ENCODE assay signal across 9 cellular contexts in genomic region chr7:30252885-30253795, GRCh38. TPM values are rescaled to one million over a fixed set of nuclear protein-coding genes. Genes with fewer than 3 reads are reported as not detected.
A peak's percentile ranks its signal among the peaks of the same experiment; 100 is the strongest.
DNase-seq lines count a peak whose midpoint lies in the region; ATAC-seq and TF ChIP-seq lines count a peak whose summit lies in the region.
"Had no signal": no experiment of that assay in that cellular context is flagged by ENCODE, and none has a peak within 500 bp of the region (broad histone marks: within the 10 kb centered on the region; RNA-seq: fewer than 3 reads in every experiment).

No MANE protein-coding gene starts in this region.

- no peak overlapping the region for H3K4me3 ChIP-seq in gastrocnemius medialis

- peaks cover 21 to 28% of the 10 kb centered on the region in 2 donors for H3K4me1 ChIP-seq in gastrocnemius medialis

- TF ChIP-seq CTCF in gastrocnemius medialis (IDR thresholded peaks at IDR 0.05 in 4 of 5, conservative IDR thresholded peaks at IDR 0.05 in 1 of 5) = no peak

- H3K36me3 ChIP-seq in gastrocnemius medialis = no peaks in the 10 kb centered on the region

- no peaks in the 10 kb centered on the region for H3K27me3 ChIP-seq in gastrocnemius medialis

- TF ChIP-seq POLR2A in gastrocnemius medialis (IDR thresholded peaks at IDR 0.05) = no peak

- intact Hi-C loops in gastrocnemius medialis (cut with DNase I; ENCODE audit: low total_unique reads) = no loop called here

- H3K9me3 ChIP-seq in gastrocnemius medialis = no peaks in the 10 kb centered on the region

- peak in 69 of 76 experiments; percentile 4 to 76 (median 54) for DNase-seq in HUDEP-2 (lab: John Stamatoyannopoulos, UW; ENCODE audit: unreplicated experiment in 76 of 76)
- DNase-seq in RPMI7951 (ENCODE audit: low read depth) = peak; percentile 77
- peak; percentile 85 for DNase-seq in glomerular visceral epithelial cell (ENCODE audit: extremely low spot score)
- peak; percentile 22 to 64 for DNase-seq in gastrocnemius medialis
- DNase-seq in amniotic stem cell (lab: John Stamatoyannopoulos, UW) = no peak
- no peak for DNase-seq in activated CD8-positive, alpha-beta memory T cell treated with anti-CD3 and anti-CD28 coated beads for 24 hours
- no peak for DNase-seq in T-helper 2 cell
- DNase-seq: activated T-cell treated with anti-CD3 and anti-CD28 coated beads, Interleukin-2, amount 50 U/mL, for 4 hours had no signal

- in situ Hi-C loops in gastrocnemius medialis (cut with MboI; ENCODE audit: low sequenced_read_pairs in 4 of 4) = no loop called here

- H3K27ac ChIP-seq in gastrocnemius medialis = peak overlapping the region in 3 of 4 donors; percentile 37 to 62 (median 56)

- peak; percentile 53 to 86 for ATAC-seq in gastrocnemius medialis
- ATAC-seq in GM21825 (IDR thresholded peaks at IDR 0.05; ENCODE audit: unreplicated experiment) = no peak

RNA-seq across cellular contexts. Expression of gene ZNRF2, which starts 31.3 kb away (rescaled TPM):
- 15.1 and 18.8 TPM in 2 replicates for total RNA-seq in RPMI7951 (2014; rRNA removed; shearing (Covaris generic))
- 10 to 100 TPM in 3 of 4 donors, 1 to 10 TPM in 1; 9.6 to 19.3 (median 17.4) TPM for total RNA-seq in gastrocnemius medialis

Comparison
In these comparisons a context has a peak if more than half of its experiments do, and no peak if none do; other contexts are left out.
1. DNase-seq: peak in HUDEP-2 (69 of 76), RPMI7951 (single experiment), glomerular visceral epithelial cell (single experiment) and gastrocnemius medialis (2 of 2); none in amniotic stem cell (single experiment), activated CD8-positive, alpha-beta memory T cell treated with anti-CD3 and anti-CD28 coated beads for 24 hours (single experiment) and T-helper 2 cell (0 of 5).